In genomic region chr2:205270689-205271088, GRCh38 we compare ENCODE assay signal across 19 cellular contexts.
DNase-seq lines count a peak whose midpoint lies in the region; ATAC-seq and TF ChIP-seq lines count a peak whose summit lies in the region.
"Had no signal": no experiment of that assay in that cellular context is flagged by ENCODE, and none has a peak within 500 bp of the region (broad histone marks: within the 10 kb centered on the region; RNA-seq: fewer than 3 reads in every experiment).

No MANE protein-coding gene starts in this region.

- DNase-seq in COLO668 (lab: John Stamatoyannopoulos, UW; ENCODE audit: unreplicated experiment) = peak; percentile 10
- DNase-seq in Daoy (ENCODE audit: low read depth) = peak; percentile 16
- DNase-seq in SK-MEL-5 (ENCODE audit: low read depth, low spot score) = peak; percentile 17
- DNase-seq in foreskin melanocyte = peak; percentile 54
- no peak for DNase-seq in effector memory CD8-positive, alpha-beta T cell
- no peak for DNase-seq in WTC11 (ENCODE audit: low spot score)
- DNase-seq: activated CD4-positive, alpha-beta T cell treated with anti-CD3 and anti-CD28 coated beads, Interleukin-2, amount 50 U/mL, for 4 hours; activated effector memory CD4-positive, alpha-beta T cell treated with anti-CD3 and anti-CD28 coated beads, Interleukin-2, amount 50 U/mL, for 16 hours; DMS79; naive thymus-derived CD4-positive, alpha-beta T cell; NCI-H2029 treated with DMSO at 0.1 percent for 48 hours; NCI-H524 treated with DMSO at 0.1 percent for 48 hours; OCI-M1; pancreas; SIG-M5; sigmoid colon had no signal

- POLR2A ChIA-PET in WTC11 (lab: Charles Lee) = no interaction called here

- CTCF ChIA-PET in WTC11 (lab: Charles Lee) = no interaction called here

- peaks cover 0 to 9% of the 10 kb centered on the region in 2 donors for H3K27me3 Mint-ChIP-seq in effector memory CD8-positive, alpha-beta T cell
- no peaks in the 10 kb centered on the region for H3K27me3 Mint-ChIP-seq in WTC11 (ENCODE audit: low read depth)
- H3K27me3 Mint-ChIP-seq: dendritic cell treated with granulocyte-macrophage colony-stimulating factor and Interleukin-4, amounts not matched to agents 40 ng/mL and 50 ng/mL, for 4 days had no signal

- H3K27ac Mint-ChIP-seq in effector memory CD8-positive, alpha-beta T cell = no peak overlapping the region
- no peak overlapping the region; the same call in 1 of the 2 replicates for H3K27ac Mint-ChIP-seq in WTC11
- H3K27ac Mint-ChIP-seq: dendritic cell treated with granulocyte-macrophage colony-stimulating factor and Interleukin-4, amounts not matched to agents 40 ng/mL and 50 ng/mL, for 4 days; naive thymus-derived CD4-positive, alpha-beta T cell; T-helper 2 cell treated with Interferon-gamma antibody and Interleukin-4, amounts not matched to agents 5 μg/mL and 100 μg/mL, for 36 hours had no signal

- H3K36me3 Mint-ChIP-seq in effector memory CD8-positive, alpha-beta T cell (ENCODE audit: insufficient read depth) = no peaks in the 10 kb centered on the region
- H3K36me3 Mint-ChIP-seq in WTC11 = no peaks in the 10 kb centered on the region
- H3K36me3 Mint-ChIP-seq: naive thymus-derived CD4-positive, alpha-beta T cell had no signal

- peaks cover 0 to 1% of the 10 kb centered on the region in 2 donors for H3K9me3 Mint-ChIP-seq in effector memory CD8-positive, alpha-beta T cell
- H3K9me3 Mint-ChIP-seq in WTC11 = no peaks in the 10 kb centered on the region
- H3K9me3 Mint-ChIP-seq: dendritic cell treated with granulocyte-macrophage colony-stimulating factor and Interleukin-4, amounts not matched to agents 40 ng/mL and 50 ng/mL, for 4 days; T-helper 2 cell treated with Interferon-gamma antibody and Interleukin-4, amounts not matched to agents 5 μg/mL and 100 μg/mL, for 36 hours had no signal

- TF ChIP-seq CTCF in WTC11 (IDR thresholded peaks at IDR 0.05) = no peak

- in situ Hi-C loops in SK-MEL-5 (cut with HindIII; ENCODE audit: low pct_unique_long_range_greater_than_20kb, low sequenced_read_pairs) = no loop called here

- ATAC-seq in GM18520 (IDR thresholded peaks at IDR 0.05; ENCODE audit: unreplicated experiment) = no peak
- ATAC-seq in effector memory CD8-positive, alpha-beta T cell (replicated peaks) = no peak
- ATAC-seq in WTC11 = no peak
- ATAC-seq: naive thymus-derived CD4-positive, alpha-beta T cell; pancreas had no signal

- no peaks in the 10 kb centered on the region for H3K4me1 Mint-ChIP-seq in effector memory CD8-positive, alpha-beta T cell (ENCODE audit: low read depth in 2 of 2)
- H3K4me1 Mint-ChIP-seq in WTC11 = peaks cover 66% of the 10 kb centered on the region

- H3K4me3 Mint-ChIP-seq in effector memory CD8-positive, alpha-beta T cell = no peak overlapping the region
- no peak overlapping the region for H3K4me3 Mint-ChIP-seq in WTC11
- H3K4me3 Mint-ChIP-seq: dendritic cell treated with granulocyte-macrophage colony-stimulating factor and Interleukin-4, amounts not matched to agents 40 ng/mL and 50 ng/mL, for 4 days; naive thymus-derived CD4-positive, alpha-beta T cell; T-helper 2 cell treated with Interferon-gamma antibody and Interleukin-4, amounts not matched to agents 5 μg/mL and 100 μg/mL, for 36 hours had no signal

TF ChIP-seq in WTC11, 78 proteins besides CTCF, POLR2A, EP300 and RAD21 (continues in another document):
- TF ChIP-seq JUN (CRISPR knock-in tag; IDR thresholded peaks at IDR 0.05) (no peak), FOXJ3 (CRISPR knock-in tag; IDR thresholded peaks at IDR 0.05; ENCODE audit: borderline replicate concordance) (no peak), E2F1 (CRISPR knock-in tag; IDR thresholded peaks at IDR 0.05) (no peak), TCF7 (CRISPR knock-in tag; IDR thresholded peaks at IDR 0.05; ENCODE audit: low read depth) (no peak), NR3C1 (CRISPR knock-in tag; conservative IDR thresholded peaks at IDR 0.05; ENCODE audit: low read depth) (no peak), STAT6 (CRISPR knock-in tag; conservative IDR thresholded peaks at IDR 0.05; ENCODE audit: low read depth) (no peak), TEAD1 (CRISPR knock-in tag; IDR thresholded peaks at IDR 0.05) (no peak), EMX1 (CRISPR knock-in tag; IDR thresholded peaks at IDR 0.05) (no peak), TEAD4 (CRISPR knock-in tag; IDR thresholded peaks at IDR 0.05) (no peak), NR1H2 (CRISPR knock-in tag; IDR thresholded peaks at IDR 0.05) (no peak), NFYB (CRISPR knock-in tag; conservative IDR thresholded peaks at IDR 0.05; ENCODE audit: low read depth) (no peak), ERG (CRISPR knock-in tag; IDR thresholded peaks at IDR 0.05) (no peak), SMAD3 (CRISPR knock-in tag; IDR thresholded peaks at IDR 0.05; ENCODE audit: borderline replicate concordance) (no peak), ZNF396 (CRISPR knock-in tag; IDR thresholded peaks at IDR 0.05; ENCODE audit: borderline replicate concordance) (no peak), RORB (CRISPR knock-in tag; IDR thresholded peaks at IDR 0.05) (no peak)
- TF ChIP-seq, protein P1, sequence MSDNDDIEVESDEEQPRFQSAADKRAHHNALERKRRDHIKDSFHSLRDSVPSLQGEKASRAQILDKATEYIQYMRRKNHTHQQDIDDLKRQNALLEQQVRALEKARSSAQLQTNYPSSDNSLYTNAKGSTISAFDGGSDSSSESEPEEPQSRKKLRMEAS (CRISPR knock-in tag; IDR thresholded peaks at IDR 0.05) = no peak
- TF ChIP-seq, protein P2, sequence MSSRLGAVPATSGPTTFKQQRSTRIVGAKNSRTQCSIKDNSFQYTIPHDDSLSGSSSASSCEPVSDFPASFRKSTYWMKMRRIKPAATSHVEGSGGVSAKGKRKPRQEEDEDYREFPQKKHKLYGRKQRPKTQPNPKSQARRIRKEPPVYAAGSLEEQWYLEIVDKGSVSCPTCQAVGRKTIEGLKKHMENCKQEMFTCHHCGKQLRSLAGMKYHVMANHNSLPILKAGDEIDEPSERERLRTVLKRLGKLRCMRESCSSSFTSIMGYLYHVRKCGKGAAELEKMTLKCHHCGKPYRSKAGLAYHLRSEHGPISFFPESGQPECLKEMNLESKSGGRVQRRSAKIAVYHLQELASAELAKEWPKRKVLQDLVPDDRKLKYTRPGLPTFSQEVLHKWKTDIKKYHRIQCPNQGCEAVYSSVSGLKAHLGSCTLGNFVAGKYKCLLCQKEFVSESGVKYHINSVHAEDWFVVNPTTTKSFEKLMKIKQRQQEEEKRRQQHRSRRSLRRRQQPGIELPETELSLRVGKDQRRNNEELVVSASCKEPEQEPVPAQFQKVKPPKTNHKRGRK (CRISPR knock-in tag; IDR thresholded peaks at IDR 0.05; ENCODE audit: borderline replicate concordance) = no peak
- TF ChIP-seq, protein P3, sequence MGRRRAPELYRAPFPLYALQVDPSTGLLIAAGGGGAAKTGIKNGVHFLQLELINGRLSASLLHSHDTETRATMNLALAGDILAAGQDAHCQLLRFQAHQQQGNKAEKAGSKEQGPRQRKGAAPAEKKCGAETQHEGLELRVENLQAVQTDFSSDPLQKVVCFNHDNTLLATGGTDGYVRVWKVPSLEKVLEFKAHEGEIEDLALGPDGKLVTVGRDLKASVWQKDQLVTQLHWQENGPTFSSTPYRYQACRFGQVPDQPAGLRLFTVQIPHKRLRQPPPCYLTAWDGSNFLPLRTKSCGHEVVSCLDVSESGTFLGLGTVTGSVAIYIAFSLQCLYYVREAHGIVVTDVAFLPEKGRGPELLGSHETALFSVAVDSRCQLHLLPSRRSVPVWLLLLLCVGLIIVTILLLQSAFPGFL (CRISPR knock-in tag; IDR thresholded peaks at IDR 0.05; ENCODE audit: borderline replicate concordance) = no peak

Comparison
In these comparisons a context has a peak if more than half of its experiments do, and no peak if none do; other contexts are left out.
1. DNase-seq: peak in COLO668 (single experiment), Daoy (single experiment), SK-MEL-5 (single experiment) and foreskin melanocyte (single experiment); none in effector memory CD8-positive, alpha-beta T cell (0 of 3) and WTC11 (single experiment).